1 cellular context compared by ENCODE assay signal in the genomic region with DNA sequence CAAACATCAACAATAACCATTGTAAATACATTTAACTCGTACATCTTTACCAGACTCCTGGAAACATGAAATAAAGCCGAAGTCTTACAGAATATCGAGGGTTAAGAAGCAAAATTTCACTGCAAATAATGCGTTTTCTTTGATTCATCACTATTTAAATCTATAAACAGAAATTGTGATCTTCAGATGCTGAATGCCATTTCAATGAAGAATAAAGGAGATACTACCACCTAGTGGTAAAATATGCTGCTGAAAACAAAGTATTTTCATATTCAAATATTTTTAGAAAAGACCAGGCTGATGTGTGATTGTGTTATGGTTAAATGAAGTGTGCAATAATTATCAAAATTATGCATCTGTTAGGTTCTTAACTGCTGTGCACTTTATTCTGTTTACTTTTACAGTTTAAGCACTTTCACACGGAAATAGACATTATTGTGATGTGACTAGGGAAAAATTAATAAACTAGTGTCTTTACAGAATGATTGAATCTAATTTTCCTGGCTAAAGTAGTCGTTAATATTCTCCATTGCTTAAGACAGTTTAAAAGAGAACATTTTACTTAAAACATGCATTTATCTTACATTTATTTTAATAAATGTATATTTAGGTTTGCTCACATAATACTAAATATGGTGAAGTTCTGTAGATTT.
TF ChIP-seq lines count a peak whose summit lies in the region.

No MANE protein-coding gene starts in this region.

TF ChIP-seq in GM23338, 12 proteins besides CTCF, POLR2A, EP300 and RAD21 (continued from another document):
- TF ChIP-seq, protein P1, sequence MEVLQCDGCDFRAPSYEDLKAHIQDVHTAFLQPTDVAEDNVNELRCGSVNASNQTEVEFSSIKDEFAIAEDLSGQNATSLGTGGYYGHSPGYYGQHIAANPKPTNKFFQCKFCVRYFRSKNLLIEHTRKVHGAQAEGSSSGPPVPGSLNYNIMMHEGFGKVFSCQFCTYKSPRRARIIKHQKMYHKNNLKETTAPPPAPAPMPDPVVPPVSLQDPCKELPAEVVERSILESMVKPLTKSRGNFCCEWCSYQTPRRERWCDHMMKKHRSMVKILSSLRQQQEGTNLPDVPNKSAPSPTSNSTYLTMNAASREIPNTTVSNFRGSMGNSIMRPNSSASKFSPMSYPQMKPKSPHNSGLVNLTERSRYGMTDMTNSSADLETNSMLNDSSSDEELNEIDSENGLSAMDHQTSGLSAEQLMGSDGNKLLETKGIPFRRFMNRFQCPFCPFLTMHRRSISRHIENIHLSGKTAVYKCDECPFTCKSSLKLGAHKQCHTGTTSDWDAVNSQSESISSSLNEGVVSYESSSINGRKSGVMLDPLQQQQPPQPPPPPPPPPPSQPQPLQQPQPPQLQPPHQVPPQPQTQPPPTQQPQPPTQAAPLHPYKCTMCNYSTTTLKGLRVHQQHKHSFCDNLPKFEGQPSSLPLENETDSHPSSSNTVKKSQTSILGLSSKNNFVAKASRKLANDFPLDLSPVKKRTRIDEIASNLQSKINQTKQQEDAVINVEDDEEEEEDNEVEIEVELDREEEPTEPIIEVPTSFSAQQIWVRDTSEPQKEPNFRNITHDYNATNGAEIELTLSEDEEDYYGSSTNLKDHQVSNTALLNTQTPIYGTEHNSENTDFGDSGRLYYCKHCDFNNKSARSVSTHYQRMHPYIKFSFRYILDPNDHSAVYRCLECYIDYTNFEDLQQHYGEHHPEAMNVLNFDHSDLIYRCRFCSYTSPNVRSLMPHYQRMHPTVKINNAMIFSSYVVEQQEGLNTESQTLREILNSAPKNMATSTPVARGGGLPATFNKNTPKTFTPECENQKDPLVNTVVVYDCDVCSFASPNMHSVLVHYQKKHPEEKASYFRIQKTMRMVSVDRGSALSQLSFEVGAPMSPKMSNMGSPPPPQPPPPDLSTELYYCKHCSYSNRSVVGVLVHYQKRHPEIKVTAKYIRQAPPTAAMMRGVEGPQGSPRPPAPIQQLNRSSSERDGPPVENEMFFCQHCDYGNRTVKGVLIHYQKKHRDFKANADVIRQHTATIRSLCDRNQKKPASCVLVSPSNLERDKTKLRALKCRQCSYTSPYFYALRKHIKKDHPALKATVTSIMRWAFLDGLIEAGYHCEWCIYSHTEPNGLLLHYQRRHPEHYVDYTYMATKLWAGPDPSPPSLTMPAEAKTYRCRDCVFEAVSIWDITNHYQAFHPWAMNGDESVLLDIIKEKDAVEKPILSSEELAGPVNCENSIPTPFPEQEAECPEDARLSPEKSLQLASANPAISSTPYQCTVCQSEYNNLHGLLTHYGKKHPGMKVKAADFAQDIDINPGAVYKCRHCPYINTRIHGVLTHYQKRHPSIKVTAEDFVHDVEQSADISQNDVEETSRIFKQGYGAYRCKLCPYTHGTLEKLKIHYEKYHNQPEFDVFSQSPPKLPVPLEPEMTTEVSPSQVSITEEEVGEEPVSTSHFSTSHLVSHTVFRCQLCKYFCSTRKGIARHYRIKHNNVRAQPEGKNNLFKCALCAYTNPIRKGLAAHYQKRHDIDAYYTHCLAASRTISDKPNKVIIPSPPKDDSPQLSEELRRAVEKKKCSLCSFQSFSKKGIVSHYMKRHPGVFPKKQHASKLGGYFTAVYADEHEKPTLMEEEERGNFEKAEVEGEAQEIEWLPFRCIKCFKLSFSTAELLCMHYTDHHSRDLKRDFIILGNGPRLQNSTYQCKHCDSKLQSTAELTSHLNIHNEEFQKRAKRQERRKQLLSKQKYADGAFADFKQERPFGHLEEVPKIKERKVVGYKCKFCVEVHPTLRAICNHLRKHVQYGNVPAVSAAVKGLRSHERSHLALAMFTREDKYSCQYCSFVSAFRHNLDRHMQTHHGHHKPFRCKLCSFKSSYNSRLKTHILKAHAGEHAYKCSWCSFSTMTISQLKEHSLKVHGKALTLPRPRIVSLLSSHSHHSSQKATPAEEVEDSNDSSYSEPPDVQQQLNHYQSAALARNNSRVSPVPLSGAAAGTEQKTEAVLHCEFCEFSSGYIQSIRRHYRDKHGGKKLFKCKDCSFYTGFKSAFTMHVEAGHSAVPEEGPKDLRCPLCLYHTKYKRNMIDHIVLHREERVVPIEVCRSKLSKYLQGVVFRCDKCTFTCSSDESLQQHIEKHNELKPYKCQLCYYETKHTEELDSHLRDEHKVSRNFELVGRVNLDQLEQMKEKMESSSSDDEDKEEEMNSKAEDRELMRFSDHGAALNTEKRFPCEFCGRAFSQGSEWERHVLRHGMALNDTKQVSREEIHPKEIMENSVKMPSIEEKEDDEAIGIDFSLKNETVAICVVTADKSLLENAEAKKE (CRISPR knock-in tag; IDR thresholded peaks at IDR 0.05): no peak
- TF ChIP-seq EZH2phosphoT487 (IDR thresholded peaks at IDR 0.05; ENCODE audit: unreplicated experiment): no peak
- no peak for TF ChIP-seq NANOG (IDR thresholded peaks at IDR 0.05; ENCODE audit: borderline replicate concordance)
- TF ChIP-seq REST (IDR thresholded peaks at IDR 0.05; ENCODE audit: unreplicated experiment): no peak
- TF ChIP-seq ZNF114 (CRISPR knock-in tag; IDR thresholded peaks at IDR 0.05): no peak
- TF ChIP-seq ZNF331 (CRISPR knock-in tag; IDR thresholded peaks at IDR 0.05; ENCODE audit: low read depth): no peak
